ENCODE assay signal across 14 cellular contexts in genomic region chr11:71911321-71911985, GRCh38. TPM values are rescaled to one million over a fixed set of nuclear protein-coding genes. Genes with fewer than 3 reads are reported as not detected.
DNase-seq lines count a peak whose midpoint lies in the region; ATAC-seq lines count a peak whose summit lies in the region.
"Not testable (repeated sequence)": the region's sequence is repeated elsewhere in the genome, so short reads cannot be mapped to it uniquely, and the experiment has no call there.
"Had no signal": no experiment of that assay in that cellular context is flagged by ENCODE, and none has a peak within 500 bp of the region (broad histone marks: within the 10 kb centered on the region; RNA-seq: fewer than 3 reads in every experiment).

No MANE protein-coding gene starts in this region.

- peaks cover 57% of the 10 kb centered on the region for H3K36me3 Mint-ChIP-seq in activated CD4-positive, alpha-beta T cell treated with anti-CD3 and anti-CD28 coated beads for 36 hours (ENCODE audit: low read depth)
- peaks cover 33% of the 10 kb centered on the region for H3K36me3 Mint-ChIP-seq in activated naive CD8-positive, alpha-beta T cell treated with anti-CD3 and anti-CD28 coated beads for 36 hours

- ATAC-seq in activated CD4-positive, alpha-beta T cell treated with anti-CD3 and anti-CD28 coated beads for 36 hours: not testable (repeated sequence)

- not testable (repeated sequence) for H3K27me3 Mint-ChIP-seq in activated CD4-positive, alpha-beta T cell treated with anti-CD3 and anti-CD28 coated beads for 36 hours; activated naive CD8-positive, alpha-beta T cell treated with anti-CD3 and anti-CD28 coated beads for 36 hours

- DNase-seq in ELR (ENCODE audit: low read depth) (peak; percentile 28), MG63 (peak; percentile 27), activated T-cell treated with anti-CD3 and anti-CD28 coated beads for 24 hours (ENCODE audit: low read depth) (peak; percentile 71), iris pigment epithelial cell (ENCODE audit: low read depth) (peak; percentile 21)
- DNase-seq in activated CD4-positive, alpha-beta T cell treated with anti-CD3 and anti-CD28 coated beads for 36 hours: peak; percentile 92
- peak; percentile 77 for DNase-seq in activated naive CD8-positive, alpha-beta T cell treated with anti-CD3 and anti-CD28 coated beads for 36 hours
- peak; percentile 82 for DNase-seq in stimulated activated CD4-positive, alpha-beta T cell treated with anti-CD3 and anti-CD28 coated beads, Interleukin-1b, Interleukin-23, amount 100 ng/mL, for 48 hours
- DNase-seq in stimulated activated CD8-positive, alpha-beta memory T cell treated with anti-CD3 and anti-CD28 coated beads, Interleukin-7, amount 100 ng/mL, for 4 hours (ENCODE audit: low read depth in 2 of 2): peak; percentile 34 to 48

- not testable (repeated sequence) for H3K9me3 Mint-ChIP-seq in activated CD4-positive, alpha-beta T cell treated with anti-CD3 and anti-CD28 coated beads for 36 hours (ENCODE audit: low read depth); activated naive CD8-positive, alpha-beta T cell treated with anti-CD3 and anti-CD28 coated beads for 36 hours

- H3K4me3 ChIP-seq in MG63: not testable (repeated sequence)

- peaks cover 18% of the 10 kb centered on the region for H3K4me1 Mint-ChIP-seq in activated CD4-positive, alpha-beta T cell treated with anti-CD3 and anti-CD28 coated beads for 36 hours
- peaks cover 16% of the 10 kb centered on the region for H3K4me1 Mint-ChIP-seq in activated naive CD8-positive, alpha-beta T cell treated with anti-CD3 and anti-CD28 coated beads for 36 hours

- H3K4me3 Mint-ChIP-seq in activated CD4-positive, alpha-beta T cell treated with anti-CD3 and anti-CD28 coated beads for 36 hours; activated naive CD8-positive, alpha-beta T cell treated with anti-CD3 and anti-CD28 coated beads for 36 hours: not testable (repeated sequence)

- POLR2A ChIA-PET in activated CD4-positive, alpha-beta T cell treated with anti-CD3 and anti-CD28 coated beads for 36 hours (lab: Charles Lee): not testable (repeated sequence)

- not testable (repeated sequence) for H3K9me3 ChIP-seq in MG63

- not testable (repeated sequence) for H3K36me3 ChIP-seq in MG63

- peak overlapping the region; percentile 74 for H3K27ac Mint-ChIP-seq in activated CD4-positive, alpha-beta T cell treated with anti-CD3 and anti-CD28 coated beads for 36 hours
- H3K27ac Mint-ChIP-seq in activated naive CD8-positive, alpha-beta T cell treated with anti-CD3 and anti-CD28 coated beads for 36 hours: peak overlapping the region; percentile 85

- CTCF ChIA-PET in activated CD4-positive, alpha-beta T cell treated with anti-CD3 and anti-CD28 coated beads for 36 hours (lab: Charles Lee): interaction anchor here (0.9 to 1.5 kb wide), 2 partner anchors 17 to 66 kb away, joined by 3 to 11 read pairs; partner anchors contain the start of genes RNF121 and XNDC1N

- not testable (repeated sequence) for H3K27me3 ChIP-seq in MG63

- intact Hi-C loops in activated CD4-positive, alpha-beta T cell treated with anti-CD3 and anti-CD28 coated beads for 36 hours (cut with DNase I, micrococcal nuclease): loop anchor here in 1 of 2 experiments (1.0 to 5.0 kb wide), 2 partner anchors 47 to 311 kb away; partner anchors contain the start of gene INPPL1

RNA-seq across cellular contexts. Expression of gene XNDC1N, which starts 16.9 kb away (rescaled TPM):
- 4.8 and 7.7 TPM in 2 replicates for total RNA-seq in MG63 (2014; rRNA removed; shearing (Covaris generic); ENCODE audit: low replicate concordance)
- total RNA-seq in activated CD4-positive, alpha-beta T cell treated with anti-CD3 and anti-CD28 coated beads for 36 hours: 10 to 100 TPM; 11.3 to 19.0 TPM
- total RNA-seq in activated naive CD8-positive, alpha-beta T cell treated with anti-CD3 and anti-CD28 coated beads for 36 hours: 10 to 100 TPM; 10.8 to 12.4 TPM

RNA-seq across cellular contexts. Expression of gene RNF121, which starts 17.4 kb away (rescaled TPM):
- total RNA-seq in MG63 (2014; rRNA removed; shearing (Covaris generic); ENCODE audit: low replicate concordance): 24.2 and 36.2 TPM in 2 replicates
- 10 to 100 TPM; 28.7 to 29.5 TPM for total RNA-seq in activated CD4-positive, alpha-beta T cell treated with anti-CD3 and anti-CD28 coated beads for 36 hours
- 10 to 100 TPM; 28.3 to 30.7 TPM for total RNA-seq in activated naive CD8-positive, alpha-beta T cell treated with anti-CD3 and anti-CD28 coated beads for 36 hours

RNA-seq across cellular contexts. Expression of gene DEFB131B, which starts 33.2 kb away (rescaled TPM):
- total RNA-seq in MG63 (2014; rRNA removed; shearing (Covaris generic); ENCODE audit: low replicate concordance): not detected in 2 replicates
- not detected for total RNA-seq in activated CD4-positive, alpha-beta T cell treated with anti-CD3 and anti-CD28 coated beads for 36 hours
- not detected for total RNA-seq in activated naive CD8-positive, alpha-beta T cell treated with anti-CD3 and anti-CD28 coated beads for 36 hours
- total RNA-seq: astrocyte; lung; naive thymus-derived CD8-positive, alpha-beta T cell; prostate gland; spleen; testis had no signal

Comparison
In these comparisons a context has a peak if more than half of its experiments do, and no peak if none do; other contexts are left out.
1. DNase-seq: peak in every context shown above with its lines; median percentile 92 in activated CD4-positive, alpha-beta T cell treated with anti-CD3 and anti-CD28 coated beads for 36 hours; 82 in stimulated activated CD4-positive, alpha-beta T cell treated with anti-CD3 and anti-CD28 coated beads, Interleukin-1b, Interleukin-23, amount 100 ng/mL, for 48 hours; 77 in activated naive CD8-positive, alpha-beta T cell treated with anti-CD3 and anti-CD28 coated beads for 36 hours; 71 in activated T-cell treated with anti-CD3 and anti-CD28 coated beads for 24 hours; 41 in stimulated activated CD8-positive, alpha-beta memory T cell treated with anti-CD3 and anti-CD28 coated beads, Interleukin-7, amount 100 ng/mL, for 4 hours; 28 in ELR; 27 in MG63; 21 in iris pigment epithelial cell.